In genomic region chr14:64765740-64766302, GRCh38 we compare ENCODE assay signal across 4 cellular contexts.
TF ChIP-seq lines count a peak whose summit lies in the region.

No MANE protein-coding gene starts in this region.

TF ChIP-seq in A549, 52 proteins besides CTCF, POLR2A, EP300 and RAD21 (continued from another document):
- TF ChIP-seq EHMT2 (IDR thresholded peaks at IDR 0.05; ENCODE audit: low read depth), result no peak
- TF ChIP-seq PHF8 (IDR thresholded peaks at IDR 0.05; ENCODE audit: borderline replicate concordance, low read depth), result no peak
- TF ChIP-seq JUN (IDR thresholded peaks at IDR 0.05), result no peak
- TF ChIP-seq MAX (IDR thresholded peaks at IDR 0.05), result no peak
- no peak for TF ChIP-seq NPAS2 (CRISPR knock-in tag; IDR thresholded peaks at IDR 0.05; ENCODE audit: borderline replicate concordance)
- no peak for TF ChIP-seq MAFK (IDR thresholded peaks at IDR 0.05; ENCODE audit: partially characterized antibody)
- no peak for TF ChIP-seq GATA3 (IDR thresholded peaks at IDR 0.05; ENCODE audit: borderline replicate concordance)
- TF ChIP-seq FOXS1 (CRISPR knock-in tag; IDR thresholded peaks at IDR 0.05), result no peak
- TF ChIP-seq RARB (CRISPR knock-in tag; IDR thresholded peaks at IDR 0.05), result no peak
- TF ChIP-seq BHLHE40 (IDR thresholded peaks at IDR 0.05; ENCODE audit: low read depth, low read length), result no peak
- TF ChIP-seq CEBPB (IDR thresholded peaks at IDR 0.05), result no peak

TF ChIP-seq in HCT116, 20 proteins besides CTCF, POLR2A, EP300 and RAD21 (continued from another document):
- TF ChIP-seq CBX3 (IDR thresholded peaks at IDR 0.05; ENCODE audit: low read depth), result no peak
- no peak for TF ChIP-seq MAX (IDR thresholded peaks at IDR 0.05)
- TF ChIP-seq YY1 (IDR thresholded peaks at IDR 0.05; ENCODE audit: extremely low read depth, insufficient replicate concordance, low read depth, low read length), result no peak
- TF ChIP-seq CEBPB (IDR thresholded peaks at IDR 0.05; ENCODE audit: low read depth), result no peak
- TF ChIP-seq ZNF274 (IDR thresholded peaks at IDR 0.05; ENCODE audit: low read depth, low read length), result no peak
- TF ChIP-seq ELF1 (IDR thresholded peaks at IDR 0.05; ENCODE audit: borderline replicate concordance, low read depth), result no peak
- no peak for TF ChIP-seq SIN3A (IDR thresholded peaks at IDR 0.05; ENCODE audit: low read depth)
- no peak for TF ChIP-seq FOSL1 (IDR thresholded peaks at IDR 0.05; ENCODE audit: low read depth)
- TF ChIP-seq, protein P1, sequence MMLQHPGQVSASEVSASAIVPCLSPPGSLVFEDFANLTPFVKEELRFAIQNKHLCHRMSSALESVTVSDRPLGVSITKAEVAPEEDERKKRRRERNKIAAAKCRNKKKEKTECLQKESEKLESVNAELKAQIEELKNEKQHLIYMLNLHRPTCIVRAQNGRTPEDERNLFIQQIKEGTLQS (IDR thresholded peaks at IDR 0.05), result no peak
- TF ChIP-seq, protein P2, sequence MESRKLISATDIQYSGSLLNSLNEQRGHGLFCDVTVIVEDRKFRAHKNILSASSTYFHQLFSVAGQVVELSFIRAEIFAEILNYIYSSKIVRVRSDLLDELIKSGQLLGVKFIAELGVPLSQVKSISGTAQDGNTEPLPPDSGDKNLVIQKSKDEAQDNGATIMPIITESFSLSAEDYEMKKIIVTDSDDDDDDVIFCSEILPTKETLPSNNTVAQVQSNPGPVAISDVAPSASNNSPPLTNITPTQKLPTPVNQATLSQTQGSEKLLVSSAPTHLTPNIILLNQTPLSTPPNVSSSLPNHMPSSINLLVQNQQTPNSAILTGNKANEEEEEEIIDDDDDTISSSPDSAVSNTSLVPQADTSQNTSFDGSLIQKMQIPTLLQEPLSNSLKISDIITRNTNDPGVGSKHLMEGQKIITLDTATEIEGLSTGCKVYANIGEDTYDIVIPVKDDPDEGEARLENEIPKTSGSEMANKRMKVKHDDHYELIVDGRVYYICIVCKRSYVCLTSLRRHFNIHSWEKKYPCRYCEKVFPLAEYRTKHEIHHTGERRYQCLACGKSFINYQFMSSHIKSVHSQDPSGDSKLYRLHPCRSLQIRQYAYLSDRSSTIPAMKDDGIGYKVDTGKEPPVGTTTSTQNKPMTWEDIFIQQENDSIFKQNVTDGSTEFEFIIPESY (IDR thresholded peaks at IDR 0.05; ENCODE audit: extremely low read depth, insufficient replicate concordance, low read length), result no peak
- no peak for TF ChIP-seq SRF (IDR thresholded peaks at IDR 0.05; ENCODE audit: low read depth)
- TF ChIP-seq TCF7L2 (IDR thresholded peaks at IDR 0.05; ENCODE audit: borderline replicate concordance, extremely low read depth, insufficient read depth, insufficient read length), result no peak
- TF ChIP-seq POLR2AphosphoS5 (IDR thresholded peaks at IDR 0.05; ENCODE audit: low read depth, low read length), result no peak
- TF ChIP-seq JUND (IDR thresholded peaks at IDR 0.05), result no peak
- TF ChIP-seq SP1 (IDR thresholded peaks at IDR 0.05; ENCODE audit: low read depth), result no peak

TF ChIP-seq in WTC11, 78 proteins besides CTCF, POLR2A, EP300 and RAD21 (continued from another document):
- peak; percentile 47; the same call in 1 of the 2 replicates for TF ChIP-seq ZBTB43 (CRISPR knock-in tag; IDR thresholded peaks at IDR 0.05)

TF ChIP-seq in HepG2, 621 proteins besides CTCF, POLR2A, EP300 and RAD21:
- TF ChIP-seq, protein P3, sequence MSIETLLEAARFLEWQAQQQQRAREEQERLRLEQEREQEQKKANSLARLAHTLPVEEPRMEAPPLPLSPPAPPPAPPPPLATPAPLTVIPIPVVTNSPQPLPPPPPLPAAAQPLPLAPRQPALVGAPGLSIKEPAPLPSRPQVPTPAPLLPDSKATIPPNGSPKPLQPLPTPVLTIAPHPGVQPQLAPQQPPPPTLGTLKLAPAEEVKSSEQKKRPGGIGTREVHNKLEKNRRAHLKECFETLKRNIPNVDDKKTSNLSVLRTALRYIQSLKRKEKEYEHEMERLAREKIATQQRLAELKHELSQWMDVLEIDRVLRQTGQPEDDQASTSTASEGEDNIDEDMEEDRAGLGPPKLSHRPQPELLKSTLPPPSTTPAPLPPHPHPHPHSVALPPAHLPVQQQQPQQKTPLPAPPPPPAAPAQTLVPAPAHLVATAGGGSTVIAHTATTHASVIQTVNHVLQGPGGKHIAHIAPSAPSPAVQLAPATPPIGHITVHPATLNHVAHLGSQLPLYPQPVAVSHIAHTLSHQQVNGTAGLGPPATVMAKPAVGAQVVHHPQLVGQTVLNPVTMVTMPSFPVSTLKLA (IDR thresholded peaks at IDR 0.05), result peak; percentile 19; the same call in 1 of the 2 replicates
- TF ChIP-seq ZNF619 (CRISPR knock-in tag; IDR thresholded peaks at IDR 0.05) (no peak), ZNF646 (CRISPR knock-in tag; IDR thresholded peaks at IDR 0.05) (peak; percentile 47; the same call in 1 of the 2 replicates)
